ENCODE assay signal across 10 cellular contexts in genomic region chr3:149016669-149017541, GRCh38. TPM values are rescaled to one million over a fixed set of nuclear protein-coding genes. Genes with fewer than 3 reads are reported as not detected.
DNase-seq lines count a peak whose midpoint lies in the region; ATAC-seq and TF ChIP-seq lines count a peak whose summit lies in the region.
"Had no signal": no experiment of that assay in that cellular context is flagged by ENCODE, and none has a peak within 500 bp of the region (broad histone marks: within the 10 kb centered on the region; RNA-seq: fewer than 3 reads in every experiment).

No MANE protein-coding gene starts in this region.

- H3K27me3 ChIP-seq in mesenchymal stem cell (ENCODE audit: control insufficient read depth in 1 of 2, insufficient read depth in 1 of 2, low read length in 2 of 2): no peaks in the 10 kb centered on the region

- no peak for TF ChIP-seq CTCF in choroid plexus epithelial cell (conservative IDR thresholded peaks at IDR 0.05; ENCODE audit: low read depth, low read length)

- H2BK120ac ChIP-seq in mesenchymal stem cell (ENCODE audit: low read depth, low read length): no peak overlapping the region

- no peak overlapping the region for H2BK5ac ChIP-seq in mesenchymal stem cell (ENCODE audit: low read depth, low read length, poor library complexity, severe bottlenecking)

- no peaks in the 10 kb centered on the region for H3K9me3 ChIP-seq in mesenchymal stem cell (ENCODE audit: control insufficient read depth, low read length)

- H3K14ac ChIP-seq in mesenchymal stem cell (ENCODE audit: low read length in 2 of 2): no peak overlapping the region

- no peak overlapping the region for H3K4ac ChIP-seq in mesenchymal stem cell (ENCODE audit: low read depth in 1 of 2, low read length in 2 of 2)

- peak overlapping the region; percentile 22 for H3K27ac ChIP-seq in mesenchymal stem cell (ENCODE audit: low read length, poor library complexity, severe bottlenecking)

- ATAC-seq in HG02798 (IDR thresholded peaks at IDR 0.05; ENCODE audit: poor library complexity, unreplicated experiment) (no peak), left colon (no peak), GM21576 (IDR thresholded peaks at IDR 0.05; ENCODE audit: unreplicated experiment) (no peak)

- H3K18ac ChIP-seq in mesenchymal stem cell (ENCODE audit: low read depth in 1 of 2, low read length in 2 of 2): peak overlapping the region in 1 of 2 experiments; percentile 42

- H4K8ac ChIP-seq in mesenchymal stem cell (ENCODE audit: low read length): no peak overlapping the region

- no peak overlapping the region for H3K4me3 ChIP-seq in choroid plexus epithelial cell (ENCODE audit: low read depth, low read length)
- H3K4me3 ChIP-seq in mesenchymal stem cell (ENCODE audit: insufficient read depth in 1 of 2, low read depth in 1 of 2, low read length in 2 of 2): peak overlapping the region in 1 of 2 experiments; percentile 20
- H3K4me3 ChIP-seq: skin epidermis had no signal

- DNase-seq in AG08396 (ENCODE audit: low spot score) (peak; percentile 58), LHCN-M2 (ENCODE audit: low read depth) (peak; percentile 91), choroid plexus epithelial cell (ENCODE audit: low read depth) (peak; percentile 96), mesenchymal stem cell (peak; percentile 95), nucleus accumbens (lab: John Stamatoyannopoulos, UW) (no peak), left colon (no peak)
- DNase-seq: DND-41 had no signal

- peak overlapping the region; percentile 63 for H3K9ac ChIP-seq in mesenchymal stem cell (ENCODE audit: low read length)

- H2BK12ac ChIP-seq in mesenchymal stem cell (ENCODE audit: low read length in 2 of 2): peak overlapping the region in 1 of 2 experiments; percentile 9

- peaks cover 25% of the 10 kb centered on the region for H3K79me1 ChIP-seq in mesenchymal stem cell (replicated peaks; ENCODE audit: low read length, poor library complexity, severe bottlenecking)

- 97% methylated on average over 6 of the region's 9 CpGs for WGBS in mesenchymal stem cell

- H3K4me1 ChIP-seq in mesenchymal stem cell (ENCODE audit: control insufficient read depth, insufficient read depth, low read depth, low read length): peaks cover 9% of the 10 kb centered on the region

- intact Hi-C loops in left colon (cut with DNase I, micrococcal nuclease): no loop called here

- H3K36me3 ChIP-seq in mesenchymal stem cell (ENCODE audit: control insufficient read depth in 1 of 2, insufficient read depth in 2 of 2, low read depth in 1 of 2, low read length in 2 of 2): peaks cover 8 to 46% of the 10 kb centered on the region in 2 experiments

- H4K91ac ChIP-seq in mesenchymal stem cell (ENCODE audit: low read length): no peak overlapping the region

- H3K4me2 ChIP-seq in mesenchymal stem cell (ENCODE audit: low read length, poor library complexity, severe bottlenecking): no peak overlapping the region

- H2AK5ac ChIP-seq in mesenchymal stem cell (ENCODE audit: low read length, severe bottlenecking): no peak overlapping the region

- no peak overlapping the region for H3K23ac ChIP-seq in mesenchymal stem cell (ENCODE audit: low read length in 2 of 2)

- H2BK15ac ChIP-seq in mesenchymal stem cell (ENCODE audit: low read depth, poor library complexity, severe bottlenecking): no peak overlapping the region

- no peak overlapping the region for H2AFZ ChIP-seq in mesenchymal stem cell (ENCODE audit: low read depth, low read length)

RNA-seq across cellular contexts. Expression of gene GYG1, which starts 25.6 kb away (rescaled TPM):
- 20.2 and 35.2 TPM in 2 replicates for total RNA-seq in LHCN-M2 (2014; rRNA removed)
- polyA plus RNA-seq in LHCN-M2 (2012): 53.5 TPM
- polyA plus RNA-seq in mesenchymal stem cell (2013, experiment 1 of 2): 59.2 TPM
- 59.2 TPM for polyA plus RNA-seq in mesenchymal stem cell (2013, experiment 2 of 2)
- 10 to 100 TPM; 18.5 to 31.2 TPM for total RNA-seq in left colon

Comparison
In these comparisons a context has a peak if more than half of its experiments do, and no peak if none do; other contexts are left out.
1. DNase-seq: peak in AG08396 (single experiment), LHCN-M2 (single experiment), choroid plexus epithelial cell (single experiment) and mesenchymal stem cell (single experiment); none in nucleus accumbens (0 of 56) and left colon (0 of 2).